20 cellular contexts compared by ENCODE assay signal in the genomic region with DNA sequence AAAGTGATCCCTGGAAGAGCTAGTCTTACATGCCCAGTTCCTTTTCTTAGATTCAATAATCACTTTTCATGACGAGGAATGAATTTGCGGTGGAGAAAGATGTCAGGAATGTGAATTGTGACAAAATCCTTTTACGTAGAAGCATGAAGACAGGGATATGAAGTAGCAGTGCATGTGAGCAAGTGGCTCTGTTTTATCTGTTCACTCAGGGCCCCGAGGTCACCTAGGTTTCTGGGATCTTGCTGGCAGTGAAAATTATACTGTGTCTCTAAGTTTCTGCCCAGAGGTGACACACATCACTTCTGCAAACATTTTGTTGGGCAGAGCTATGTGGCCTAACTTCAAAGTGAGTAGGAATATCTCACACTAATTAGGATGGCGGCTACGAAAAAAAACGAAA.
A peak's percentile ranks its signal among the peaks of the same experiment; 100 is the strongest.
DNase-seq lines count a peak whose midpoint lies in the region; ATAC-seq and TF ChIP-seq lines count a peak whose summit lies in the region.
"Had no signal": no experiment of that assay in that cellular context is flagged by ENCODE, and none has a peak within 500 bp of the region (broad histone marks: within the 10 kb centered on the region; RNA-seq: fewer than 3 reads in every experiment).

No MANE protein-coding gene starts in this region.

- H3K9ac ChIP-seq in skeletal muscle tissue (ENCODE audit: low read depth in 1 of 3, low read length in 3 of 3) = no peak overlapping the region

- TF ChIP-seq POLR2A in GM18505 (IDR thresholded peaks at IDR 0.05; ENCODE audit: borderline replicate concordance, extremely low read depth, insufficient read depth, insufficient read length) = no peak

- peaks cover 42% of the 10 kb centered on the region for H3K36me3 Mint-ChIP-seq in mesothelial cell of epicardium

- H4K20me1 ChIP-seq in osteoblast (ENCODE audit: insufficient read depth, low read length) = no peaks in the 10 kb centered on the region

- H3K4me3 ChIP-seq in skeletal muscle tissue (ENCODE audit: low read length in 3 of 3) = no peak overlapping the region
- no peak overlapping the region for H3K4me3 ChIP-seq in osteoblast (ENCODE audit: insufficient read depth, low read length)
- H3K4me3 ChIP-seq: K562, PC-9 had no signal

- H3K4me2 ChIP-seq in osteoblast (ENCODE audit: insufficient read depth, low read length) = no peak overlapping the region
- H3K4me2 ChIP-seq: PC-9 had no signal

- no peaks in the 10 kb centered on the region for H3K9me3 ChIP-seq in skeletal muscle tissue (ENCODE audit: control insufficient read depth in 3 of 3, low read length in 3 of 3)
- no peaks in the 10 kb centered on the region for H3K9me3 ChIP-seq in osteoblast (ENCODE audit: low read depth, low read length)

- TF ChIP-seq CTCF in mesothelial cell of epicardium (IDR thresholded peaks at IDR 0.05; ENCODE audit: unreplicated experiment) = no peak
- TF ChIP-seq CTCF in osteoblast (IDR thresholded peaks at IDR 0.05; ENCODE audit: extremely low read depth, low read depth, low read length) = no peak

- H3K36me3 ChIP-seq in skeletal muscle tissue (ENCODE audit: control insufficient read depth in 3 of 3, insufficient read depth in 3 of 3, low read length in 3 of 3) (peaks cover 0 to 10% (median 0%) of the 10 kb centered on the region in 3 donors), osteoblast (ENCODE audit: insufficient read depth, low read length) (no peaks in the 10 kb centered on the region)

- peak overlapping the region; percentile 48 for H3K27ac ChIP-seq in skeletal muscle tissue (ENCODE audit: low read depth, low read length)
- H3K27ac ChIP-seq in osteoblast (ENCODE audit: low read depth, low read length) = no peak overlapping the region
- H3K27ac ChIP-seq: PC-9 had no signal

- H3K27ac Mint-ChIP-seq in mesothelial cell of epicardium = peak overlapping the region; percentile 13

- ATAC-seq in GM18505 (IDR thresholded peaks at IDR 0.05; ENCODE audit: unreplicated experiment) = no peak
- ATAC-seq: K562, SK-N-SH treated with all-trans-retinoic acid at 6 μM for 48 hours had no signal

- H3K9me3 Mint-ChIP-seq in mesothelial cell of epicardium = peaks cover 15% of the 10 kb centered on the region

- no peaks in the 10 kb centered on the region for H3K27me3 Mint-ChIP-seq in mesothelial cell of epicardium (ENCODE audit: low read depth)
- H3K27me3 Mint-ChIP-seq: CD4-positive, alpha-beta memory T cell had no signal

- H3K27me3 ChIP-seq in skeletal muscle tissue (ENCODE audit: control insufficient read depth in 3 of 3, insufficient read depth in 3 of 3, low read length in 3 of 3) = no peaks in the 10 kb centered on the region
- H3K27me3 ChIP-seq in osteoblast (ENCODE audit: insufficient read depth, low read length) = no peaks in the 10 kb centered on the region

- H3K79me2 ChIP-seq in osteoblast (ENCODE audit: insufficient read depth, low read length) = no peaks in the 10 kb centered on the region

- DNase-seq in D341Med (ENCODE audit: low spot score) (peak; percentile 9), NCI-H69 (lab: John Stamatoyannopoulos, UW) (peak; percentile 14), mesothelial cell of epicardium (ENCODE audit: low spot score in 2 of 2, unreplicated experiment in 2 of 2) (no peak), osteoblast (ENCODE audit: insufficient read length, low spot score, missing footprints) (no peak), DMS114 treated with DMSO at 0.1 percent for 48 hours (lab: John Stamatoyannopoulos, UW; ENCODE audit: unreplicated experiment) (no peak)
- DNase-seq: GDM1, MM.1S, NCI-H1048, NCI-H1417 treated with DMSO at 0.1 percent for 48 hours, NCI-H187, NCI-H2107, NCI-H446 treated with DMSO at 0.1 percent for 48 hours, PC-9, RPMI8226, SHP77 treated with DMSO at 0.1 percent for 48 hours had no signal

- H3K4me1 Mint-ChIP-seq in mesothelial cell of epicardium = peaks cover 26% of the 10 kb centered on the region

- H3K4me1 ChIP-seq in skeletal muscle tissue (ENCODE audit: control insufficient read depth in 3 of 3, insufficient read depth in 3 of 3, low read length in 3 of 3) (peaks cover 3 to 17% (median 11%) of the 10 kb centered on the region in 3 donors), osteoblast (ENCODE audit: insufficient read depth, low read length) (peaks cover 14% of the 10 kb centered on the region)

- no peak overlapping the region for H2AFZ ChIP-seq in osteoblast (ENCODE audit: low read length)
- H2AFZ ChIP-seq: PC-9 had no signal

- no peak overlapping the region for H3K4me3 Mint-ChIP-seq in mesothelial cell of epicardium
- H3K4me3 Mint-ChIP-seq: CD4-positive, alpha-beta memory T cell had no signal

Comparison
In these comparisons a context has a peak if more than half of its experiments do, and no peak if none do; other contexts are left out.
1. DNase-seq: peak in D341Med (single experiment) and NCI-H69 (single experiment); none in mesothelial cell of epicardium (0 of 2), osteoblast (single experiment) and DMS114 treated with DMSO at 0.1 percent for 48 hours (single experiment).